8 cellular contexts compared by ENCODE assay signal in the genomic region with DNA sequence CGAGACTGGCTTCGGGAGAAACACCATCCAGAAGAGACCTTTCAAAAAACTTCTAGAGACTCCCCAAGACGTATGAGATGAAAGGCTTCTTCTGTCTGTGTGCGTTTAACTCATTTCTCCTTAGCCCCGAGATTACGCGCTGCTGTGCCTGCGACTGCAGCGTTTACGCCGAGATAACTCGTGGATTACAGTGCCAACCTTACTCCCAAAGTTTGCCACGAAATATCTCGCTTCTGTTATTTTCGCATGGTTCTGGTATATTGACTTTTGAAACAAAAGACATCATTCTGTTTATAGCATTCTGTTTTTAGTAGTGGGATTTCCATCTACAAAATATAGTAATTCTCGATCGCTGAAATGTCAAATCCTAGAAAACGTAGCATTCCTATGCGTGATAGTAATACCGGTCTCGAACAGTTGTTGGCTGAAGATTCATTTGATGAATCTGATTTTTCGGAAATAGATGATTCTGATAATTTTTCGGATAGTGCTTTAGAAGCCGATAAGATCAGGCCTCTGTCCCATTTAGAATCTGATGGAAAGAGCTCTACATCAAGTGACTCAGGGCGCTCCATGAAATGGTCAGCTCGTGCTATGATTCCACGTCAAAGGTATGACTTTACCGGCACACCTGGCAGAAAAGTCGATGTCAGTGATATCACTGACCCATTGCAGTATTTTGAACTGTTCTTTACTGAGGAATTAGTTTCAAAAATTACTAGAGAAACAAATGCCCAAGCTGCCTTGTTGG. TPM values are rescaled to one million over a fixed set of nuclear protein-coding genes. Genes with fewer than 3 reads are reported as not detected.
DNase-seq lines count a peak whose midpoint lies in the region; ATAC-seq, FAIRE-seq and TF ChIP-seq lines count a peak whose summit lies in the region.

No MANE protein-coding gene starts in this region.

- intact Hi-C loops in CD4-positive, alpha-beta T cell (cut with DNase I, micrococcal nuclease), result loop anchor here (5.0 kb wide), 3 partner anchors 65 to 885 kb away; a partner anchor contains a TSS

- POLR2A ChIA-PET in CD4-positive, alpha-beta T cell (lab: Charles Lee), result interaction anchor here (0.6 to 2.7 kb wide), 20 partner anchors 9 to 886 kb away, joined by 3 to 38 read pairs (median 5); a partner anchor contains a TSS

- WGBS in ectodermal cell, 2 experiments, result 38 to 39% methylated on average over 28 to 29 of the region's 29 CpGs

- no peak for DNase-seq in CD4-positive, alpha-beta T cell
- no peak for DNase-seq in naive B cell
- no peak for DNase-seq in RCC 7860 (ENCODE audit: low spot score)
- no peak for DNase-seq in HUDEP-2 (lab: John Stamatoyannopoulos, UW; ENCODE audit: unreplicated experiment in 76 of 76)
- no peak for DNase-seq in H4 (ENCODE audit: low spot score)

- H3K4me1 Mint-ChIP-seq in CD4-positive, alpha-beta T cell (ENCODE audit: low read depth), result peaks cover 52% of the 10 kb centered on the region
- H3K4me1 Mint-ChIP-seq in IgD-negative memory B cell (peaks cover 13 to 35% (median 19%) of the 10 kb centered on the region in 3 donors), naive B cell (peaks cover 13 to 45% (median 22%) of the 10 kb centered on the region in 3 donors)

- peaks cover 43% of the 10 kb centered on the region for H3K36me3 Mint-ChIP-seq in CD4-positive, alpha-beta T cell (ENCODE audit: low read depth)
- H3K36me3 Mint-ChIP-seq in IgD-negative memory B cell, result peaks cover 6% of the 10 kb centered on the region
- peaks cover 0 to 6% of the 10 kb centered on the region in 2 donors for H3K36me3 Mint-ChIP-seq in naive B cell

- CTCF ChIA-PET in CD4-positive, alpha-beta T cell (lab: Charles Lee), result interaction anchor here (0.7 to 2.1 kb wide), 3 partner anchors 65 to 265 kb away, joined by 3 to 9 read pairs (median 3); a partner anchor contains a TSS

- no peaks in the 10 kb centered on the region for H3K4me1 ChIP-seq in ectodermal cell (ENCODE audit: control insufficient read depth, insufficient read depth, low read length)

- no peaks in the 10 kb centered on the region for H3K9me3 ChIP-seq in CD4-positive, alpha-beta T cell (ENCODE audit: control insufficient read depth, low read length)
- H3K9me3 ChIP-seq in ectodermal cell (ENCODE audit: control insufficient read depth, low read length), result no peaks in the 10 kb centered on the region

- TF ChIP-seq CTCF in CD4-positive, alpha-beta T cell (IDR thresholded peaks at IDR 0.05), result no peak

- peak overlapping the region; percentile 84 for H3K27ac ChIP-seq in CD4-positive, alpha-beta T cell (ENCODE audit: low read depth, low read length)
- H3K27ac ChIP-seq in ectodermal cell (ENCODE audit: insufficient read depth, low read depth, low read length, poor library complexity, severe bottlenecking), result no peak overlapping the region

- peak overlapping the region; percentile 96 for H3K27ac Mint-ChIP-seq in CD4-positive, alpha-beta T cell
- H3K27ac Mint-ChIP-seq in IgD-negative memory B cell, result peak overlapping the region; percentile 79 to 99 (median 98)
- peak overlapping the region; percentile 98 to 100 (median 99) for H3K27ac Mint-ChIP-seq in naive B cell

- H3K4me3 ChIP-seq in ectodermal cell (ENCODE audit: insufficient read depth, low read depth, low read length), result peak overlapping the region; percentile 97

- peaks cover 9% of the 10 kb centered on the region for H3K9me3 Mint-ChIP-seq in CD4-positive, alpha-beta T cell
- H3K9me3 Mint-ChIP-seq in IgD-negative memory B cell (peaks cover 0 to 4% (median 0%) of the 10 kb centered on the region in 3 donors), naive B cell (peaks cover 0 to 3% (median 0%) of the 10 kb centered on the region in 7 donors)

- H3K27me3 Mint-ChIP-seq in CD4-positive, alpha-beta T cell, result no peaks in the 10 kb centered on the region
- no peaks in the 10 kb centered on the region for H3K27me3 Mint-ChIP-seq in IgD-negative memory B cell
- no peaks in the 10 kb centered on the region for H3K27me3 Mint-ChIP-seq in naive B cell

- H3K27me3 ChIP-seq in CD4-positive, alpha-beta T cell (ENCODE audit: control insufficient read depth, insufficient read depth, low read length), result no peaks in the 10 kb centered on the region
- H3K27me3 ChIP-seq in ectodermal cell (ENCODE audit: control insufficient read depth, insufficient read depth, low read length, poor library complexity, severe bottlenecking), result no peaks in the 10 kb centered on the region

- peak overlapping the region; percentile 91 for H3K4me3 Mint-ChIP-seq in CD4-positive, alpha-beta T cell
- H3K4me3 Mint-ChIP-seq in IgD-negative memory B cell (peak overlapping the region; percentile 76 to 100 (median 97)), naive B cell (peak overlapping the region; percentile 96 to 100 (median 99))

- no peak for ATAC-seq in CD4-positive, alpha-beta T cell (ENCODE audit: poor library complexity)
- ATAC-seq in naive B cell (ENCODE audit: low read depth in 2 of 2), result no peak
- no peak for ATAC-seq in GM18520 (IDR thresholded peaks at IDR 0.05; ENCODE audit: unreplicated experiment)

- no peak for FAIRE-seq in RCC 7860 (lab: Jason Lieb, UNC)

- H3K36me3 ChIP-seq in ectodermal cell (ENCODE audit: control insufficient read depth, insufficient read depth, low read length), result no peaks in the 10 kb centered on the region

RNA-seq across cellular contexts. Expression of a gene that starts 0.5 kb away (rescaled TPM):
- total RNA-seq in CD4-positive, alpha-beta T cell, result 1 to 10 TPM; 2.3 to 2.6 TPM
- 0.71 TPM for polyA plus RNA-seq in IgD-negative memory B cell
- 1.6 TPM for polyA plus RNA-seq in ectodermal cell (2013, experiment 1 of 4)
- 1.5 TPM for polyA plus RNA-seq in ectodermal cell (2013, experiment 2 of 4)
- 1.0 TPM for polyA plus RNA-seq in ectodermal cell (2013, experiment 3 of 4)
- 1.4 TPM for polyA plus RNA-seq in ectodermal cell (2013, experiment 4 of 4)
- polyA plus RNA-seq in naive B cell (ENCODE audit: low read depth in 6 of 6), result 1 to 10 TPM; 1.3 to 3.7 (median 2.5) TPM
- total RNA-seq in H4 (2014; rRNA removed; shearing (Covaris generic)), result 1.0 and 1.4 TPM in 2 replicates

RNA-seq across cellular contexts. Expression of a gene that starts 0.7 kb away (rescaled TPM):
- 10 to 100 TPM; 54.0 to 54.6 TPM for total RNA-seq in CD4-positive, alpha-beta T cell
- polyA plus RNA-seq in IgD-negative memory B cell (89.5 TPM), naive B cell (ENCODE audit: low read depth in 6 of 6) (100 to 1,000 TPM in 1 of 6 donors, 10 to 100 TPM in 5; 91.8 to 106 (median 96.0) TPM)
- polyA plus RNA-seq in ectodermal cell (2013, experiment 1 of 4), result 32.4 TPM
- polyA plus RNA-seq in ectodermal cell (2013, experiment 2 of 4), result 39.1 TPM
- polyA plus RNA-seq in ectodermal cell (2013, experiment 3 of 4), result 33.5 TPM
- polyA plus RNA-seq in ectodermal cell (2013, experiment 4 of 4), result 40.5 TPM
- total RNA-seq in H4 (2014; rRNA removed; shearing (Covaris generic)), result 20.6 and 43.1 TPM in 2 replicates
